ENCODE assay signal across 13 cellular contexts in the genomic region with DNA sequence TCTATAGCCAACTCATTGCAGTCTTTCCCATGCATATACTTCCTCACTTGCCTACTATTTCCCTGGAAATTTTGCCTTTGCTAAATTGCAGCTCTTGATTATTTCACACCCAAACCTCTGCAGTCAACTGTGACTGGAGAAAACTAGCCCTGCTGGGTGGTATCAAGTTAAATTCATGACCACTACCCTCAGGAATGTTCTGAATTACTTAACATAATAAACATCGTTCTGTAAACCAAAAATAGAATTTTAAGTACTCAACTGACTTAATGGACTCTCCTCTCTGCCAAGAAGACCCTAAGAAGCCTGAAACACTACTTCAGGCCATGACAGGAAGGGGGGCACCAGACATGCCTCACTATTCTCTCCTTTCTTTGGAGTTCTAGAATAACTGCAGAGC.
DNase-seq lines count a peak whose midpoint lies in the region; FAIRE-seq and TF ChIP-seq lines count a peak whose summit lies in the region.
"Had no signal": no experiment of that assay in that cellular context is flagged by ENCODE, and none has a peak within 500 bp of the region (broad histone marks: within the 10 kb centered on the region; RNA-seq: fewer than 3 reads in every experiment).

No MANE protein-coding gene starts in this region.

- peak; percentile 2 for DNase-seq in DMS 273 (lab: John Stamatoyannopoulos, UW; ENCODE audit: unreplicated experiment)
- no peak for DNase-seq in DMS 273 treated with DMSO at 0.1 percent for 48 hours (lab: John Stamatoyannopoulos, UW)
- peak; percentile 20 for DNase-seq in brain microvascular endothelial cell
- peak; percentile 39 for DNase-seq in kidney epithelial cell (ENCODE audit: low read depth)
- peak; percentile 8 for DNase-seq in urothelium cell line (ENCODE audit: low spot score)
- no peak for DNase-seq in T-helper 1 cell
- DNase-seq in NCI-H2107 (lab: John Stamatoyannopoulos, UW): no peak
- DNase-seq in GM19238 (ENCODE audit: insufficient read length, low spot score): no peak
- DNase-seq: C1 segment of cervical spinal cord, H9, Peyer's patch, SHP77 treated with DMSO at 0.1 percent for 48 hours had no signal

- H3K36me3 ChIP-seq in brain microvascular endothelial cell (replicated peaks) (no peaks in the 10 kb centered on the region), kidney epithelial cell (ENCODE audit: control insufficient read depth, insufficient read depth, low read length) (no peaks in the 10 kb centered on the region)
- H3K36me3 ChIP-seq: Peyer's patch had no signal

- H3K27ac ChIP-seq in brain microvascular endothelial cell: no peak overlapping the region
- H3K27ac ChIP-seq: 22Rv1, Peyer's patch had no signal

- TF ChIP-seq CTCF in brain microvascular endothelial cell (IDR thresholded peaks at IDR 0.05; ENCODE audit: low read depth, low read length, missing control alignments) (no peak), kidney epithelial cell (IDR thresholded peaks at IDR 0.05; ENCODE audit: insufficient read depth, low read length, poor library complexity, severe bottlenecking) (no peak)

- in situ Hi-C loops in brain microvascular endothelial cell (cut with HindIII; ENCODE audit: low pct_ligation_motif_present, low sequenced_read_pairs): no loop called here

- H3K27me3 ChIP-seq in brain microvascular endothelial cell (replicated peaks) (no peaks in the 10 kb centered on the region), kidney epithelial cell (ENCODE audit: control insufficient read depth, insufficient read depth, low read length) (no peaks in the 10 kb centered on the region)
- H3K27me3 ChIP-seq: Peyer's patch had no signal

- FAIRE-seq in urothelium cell line (lab: Jason Lieb, UNC): no peak

- H3K4me3 ChIP-seq in brain microvascular endothelial cell (ENCODE audit: low read depth, low read length) (no peak overlapping the region), kidney epithelial cell (ENCODE audit: low read depth, low read length) (no peak overlapping the region)
- H3K4me3 ChIP-seq: Peyer's patch had no signal

Comparison
In these comparisons a context has a peak if more than half of its experiments do, and no peak if none do; other contexts are left out.
1. DNase-seq: peak in DMS 273 (single experiment), brain microvascular endothelial cell (single experiment), kidney epithelial cell (single experiment) and urothelium cell line (single experiment); none in DMS 273 treated with DMSO at 0.1 percent for 48 hours (single experiment), T-helper 1 cell (0 of 5), NCI-H2107 (single experiment) and GM19238 (single experiment).